ENCODE assay signal across 1 cellular context in the genomic region with DNA sequence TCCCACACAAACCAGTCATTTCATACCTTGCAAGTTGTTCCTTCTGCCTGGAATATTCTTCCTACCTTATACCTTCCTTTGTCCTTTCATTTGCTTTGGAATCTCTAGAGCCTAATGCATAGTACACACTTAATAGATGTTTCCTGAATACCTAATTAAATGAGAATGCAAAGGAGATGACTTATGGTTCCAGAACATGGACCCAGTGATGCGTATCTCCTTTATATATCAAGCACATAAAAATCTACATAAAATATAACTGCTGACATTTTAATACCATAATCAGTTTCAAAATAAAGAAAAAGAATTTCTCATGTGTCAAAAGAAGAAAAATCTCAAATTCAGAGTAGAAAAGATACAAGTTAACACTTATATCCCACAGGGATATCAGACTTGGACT.
TF ChIP-seq lines count a peak whose summit lies in the region.

No MANE protein-coding gene starts in this region.

TF ChIP-seq in K562, 482 proteins besides CTCF, POLR2A, EP300 and RAD21 (continued from another document):
- TF ChIP-seq, protein P1, sequence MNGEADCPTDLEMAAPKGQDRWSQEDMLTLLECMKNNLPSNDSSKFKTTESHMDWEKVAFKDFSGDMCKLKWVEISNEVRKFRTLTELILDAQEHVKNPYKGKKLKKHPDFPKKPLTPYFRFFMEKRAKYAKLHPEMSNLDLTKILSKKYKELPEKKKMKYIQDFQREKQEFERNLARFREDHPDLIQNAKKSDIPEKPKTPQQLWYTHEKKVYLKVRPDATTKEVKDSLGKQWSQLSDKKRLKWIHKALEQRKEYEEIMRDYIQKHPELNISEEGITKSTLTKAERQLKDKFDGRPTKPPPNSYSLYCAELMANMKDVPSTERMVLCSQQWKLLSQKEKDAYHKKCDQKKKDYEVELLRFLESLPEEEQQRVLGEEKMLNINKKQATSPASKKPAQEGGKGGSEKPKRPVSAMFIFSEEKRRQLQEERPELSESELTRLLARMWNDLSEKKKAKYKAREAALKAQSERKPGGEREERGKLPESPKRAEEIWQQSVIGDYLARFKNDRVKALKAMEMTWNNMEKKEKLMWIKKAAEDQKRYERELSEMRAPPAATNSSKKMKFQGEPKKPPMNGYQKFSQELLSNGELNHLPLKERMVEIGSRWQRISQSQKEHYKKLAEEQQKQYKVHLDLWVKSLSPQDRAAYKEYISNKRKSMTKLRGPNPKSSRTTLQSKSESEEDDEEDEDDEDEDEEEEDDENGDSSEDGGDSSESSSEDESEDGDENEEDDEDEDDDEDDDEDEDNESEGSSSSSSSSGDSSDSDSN (IDR thresholded peaks at IDR 0.05; ENCODE audit: borderline replicate concordance in 1 of 2, low read depth in 2 of 2, low read length in 2 of 2): no peak
- no peak for TF ChIP-seq RBM15 (IDR thresholded peaks at IDR 0.05; ENCODE audit: insufficient read depth, low read length)
- TF ChIP-seq MED1 (CRISPR knock-in tag; IDR thresholded peaks at IDR 0.05; ENCODE audit: borderline replicate concordance): no peak
- TF ChIP-seq, protein P2, sequence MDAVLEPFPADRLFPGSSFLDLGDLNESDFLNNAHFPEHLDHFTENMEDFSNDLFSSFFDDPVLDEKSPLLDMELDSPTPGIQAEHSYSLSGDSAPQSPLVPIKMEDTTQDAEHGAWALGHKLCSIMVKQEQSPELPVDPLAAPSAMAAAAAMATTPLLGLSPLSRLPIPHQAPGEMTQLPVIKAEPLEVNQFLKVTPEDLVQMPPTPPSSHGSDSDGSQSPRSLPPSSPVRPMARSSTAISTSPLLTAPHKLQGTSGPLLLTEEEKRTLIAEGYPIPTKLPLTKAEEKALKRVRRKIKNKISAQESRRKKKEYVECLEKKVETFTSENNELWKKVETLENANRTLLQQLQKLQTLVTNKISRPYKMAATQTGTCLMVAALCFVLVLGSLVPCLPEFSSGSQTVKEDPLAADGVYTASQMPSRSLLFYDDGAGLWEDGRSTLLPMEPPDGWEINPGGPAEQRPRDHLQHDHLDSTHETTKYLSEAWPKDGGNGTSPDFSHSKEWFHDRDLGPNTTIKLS (IDR thresholded peaks at IDR 0.05; ENCODE audit: borderline replicate concordance, low read depth): no peak
- TF ChIP-seq, protein P3, sequence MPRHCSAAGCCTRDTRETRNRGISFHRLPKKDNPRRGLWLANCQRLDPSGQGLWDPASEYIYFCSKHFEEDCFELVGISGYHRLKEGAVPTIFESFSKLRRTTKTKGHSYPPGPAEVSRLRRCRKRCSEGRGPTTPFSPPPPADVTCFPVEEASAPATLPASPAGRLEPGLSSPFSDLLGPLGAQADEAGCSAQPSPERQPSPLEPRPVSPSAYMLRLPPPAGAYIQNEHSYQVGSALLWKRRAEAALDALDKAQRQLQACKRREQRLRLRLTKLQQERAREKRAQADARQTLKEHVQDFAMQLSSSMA (CRISPR knock-in tag; IDR thresholded peaks at IDR 0.05): no peak
- TF ChIP-seq ZNF785 (CRISPR knock-in tag; IDR thresholded peaks at IDR 0.05): no peak
- no peak for TF ChIP-seq KDM5B (IDR thresholded peaks at IDR 0.05; ENCODE audit: insufficient replicate concordance, low read depth, low read length)
- TF ChIP-seq FOXP1 (CRISPR knock-in tag; IDR thresholded peaks at IDR 0.05): no peak
- no peak for TF ChIP-seq ZC3H11A (IDR thresholded peaks at IDR 0.05; ENCODE audit: low read depth, low read length)
- TF ChIP-seq BHLHE40 (IDR thresholded peaks at IDR 0.05; ENCODE audit: low read length): no peak
- TF ChIP-seq, protein P4, sequence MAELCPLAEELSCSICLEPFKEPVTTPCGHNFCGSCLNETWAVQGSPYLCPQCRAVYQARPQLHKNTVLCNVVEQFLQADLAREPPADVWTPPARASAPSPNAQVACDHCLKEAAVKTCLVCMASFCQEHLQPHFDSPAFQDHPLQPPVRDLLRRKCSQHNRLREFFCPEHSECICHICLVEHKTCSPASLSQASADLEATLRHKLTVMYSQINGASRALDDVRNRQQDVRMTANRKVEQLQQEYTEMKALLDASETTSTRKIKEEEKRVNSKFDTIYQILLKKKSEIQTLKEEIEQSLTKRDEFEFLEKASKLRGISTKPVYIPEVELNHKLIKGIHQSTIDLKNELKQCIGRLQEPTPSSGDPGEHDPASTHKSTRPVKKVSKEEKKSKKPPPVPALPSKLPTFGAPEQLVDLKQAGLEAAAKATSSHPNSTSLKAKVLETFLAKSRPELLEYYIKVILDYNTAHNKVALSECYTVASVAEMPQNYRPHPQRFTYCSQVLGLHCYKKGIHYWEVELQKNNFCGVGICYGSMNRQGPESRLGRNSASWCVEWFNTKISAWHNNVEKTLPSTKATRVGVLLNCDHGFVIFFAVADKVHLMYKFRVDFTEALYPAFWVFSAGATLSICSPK (IDR thresholded peaks at IDR 0.05; ENCODE audit: borderline replicate concordance): no peak
- TF ChIP-seq, protein P5, sequence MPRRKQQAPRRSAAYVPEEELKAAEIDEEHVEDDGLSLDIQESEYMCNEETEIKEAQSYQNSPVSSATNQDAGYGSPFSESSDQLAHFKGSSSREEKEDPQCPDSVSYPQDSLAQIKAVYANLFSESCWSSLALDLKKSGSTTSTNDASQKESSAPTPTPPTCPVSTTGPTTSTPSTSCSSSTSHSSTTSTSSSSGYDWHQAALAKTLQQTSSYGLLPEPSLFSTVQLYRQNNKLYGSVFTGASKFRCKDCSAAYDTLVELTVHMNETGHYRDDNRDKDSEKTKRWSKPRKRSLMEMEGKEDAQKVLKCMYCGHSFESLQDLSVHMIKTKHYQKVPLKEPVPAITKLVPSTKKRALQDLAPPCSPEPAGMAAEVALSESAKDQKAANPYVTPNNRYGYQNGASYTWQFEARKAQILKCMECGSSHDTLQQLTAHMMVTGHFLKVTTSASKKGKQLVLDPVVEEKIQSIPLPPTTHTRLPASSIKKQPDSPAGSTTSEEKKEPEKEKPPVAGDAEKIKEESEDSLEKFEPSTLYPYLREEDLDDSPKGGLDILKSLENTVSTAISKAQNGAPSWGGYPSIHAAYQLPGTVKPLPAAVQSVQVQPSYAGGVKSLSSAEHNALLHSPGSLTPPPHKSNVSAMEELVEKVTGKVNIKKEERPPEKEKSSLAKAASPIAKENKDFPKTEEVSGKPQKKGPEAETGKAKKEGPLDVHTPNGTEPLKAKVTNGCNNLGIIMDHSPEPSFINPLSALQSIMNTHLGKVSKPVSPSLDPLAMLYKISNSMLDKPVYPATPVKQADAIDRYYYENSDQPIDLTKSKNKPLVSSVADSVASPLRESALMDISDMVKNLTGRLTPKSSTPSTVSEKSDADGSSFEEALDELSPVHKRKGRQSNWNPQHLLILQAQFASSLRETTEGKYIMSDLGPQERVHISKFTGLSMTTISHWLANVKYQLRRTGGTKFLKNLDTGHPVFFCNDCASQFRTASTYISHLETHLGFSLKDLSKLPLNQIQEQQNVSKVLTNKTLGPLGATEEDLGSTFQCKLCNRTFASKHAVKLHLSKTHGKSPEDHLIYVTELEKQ (CRISPR knock-in tag; IDR thresholded peaks at IDR 0.05): no peak
- no peak for TF ChIP-seq ZFX (CRISPR knock-in tag; IDR thresholded peaks at IDR 0.05)
